Comparison of ENCODE assay signal across 23 cellular contexts in the genomic region with DNA sequence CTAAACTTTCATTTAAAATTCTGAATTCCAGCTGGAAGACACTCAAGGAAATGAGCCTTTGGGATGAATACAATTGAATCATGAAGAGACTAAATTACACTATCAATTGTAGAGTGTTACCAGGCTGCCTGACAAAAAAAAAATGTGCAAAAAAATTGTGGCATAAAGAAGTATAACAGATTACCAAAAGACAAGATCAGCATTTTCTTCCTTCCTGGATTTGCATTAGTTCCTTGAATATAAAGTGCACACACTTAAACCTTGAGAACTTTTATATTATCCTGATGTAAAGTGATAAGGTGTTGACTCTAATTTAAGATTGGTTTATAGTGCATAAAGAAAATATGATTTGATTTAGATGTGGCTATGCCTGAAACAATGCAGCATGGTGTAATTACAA.
DNase-seq lines count a peak whose midpoint lies in the region; ATAC-seq, FAIRE-seq and TF ChIP-seq lines count a peak whose summit lies in the region.
"Had no signal": no experiment of that assay in that cellular context is flagged by ENCODE, and none has a peak within 500 bp of the region (broad histone marks: within the 10 kb centered on the region; RNA-seq: fewer than 3 reads in every experiment).

No MANE protein-coding gene starts in this region.

- H3K27ac Mint-ChIP-seq in GM23338 = no peak overlapping the region
- H3K27ac Mint-ChIP-seq: CD4-positive, alpha-beta T cell had no signal

- no peak overlapping the region for H3K4me3 Mint-ChIP-seq in GM23338
- H3K4me3 Mint-ChIP-seq: CD4-positive, alpha-beta T cell had no signal

- H3K4me1 Mint-ChIP-seq in GM23338 = peaks cover 3% of the 10 kb centered on the region; the same call in 2 of the 3 replicates

- TF ChIP-seq CTCF in heart left ventricle (IDR thresholded peaks at IDR 0.05) = no peak
- no peak for TF ChIP-seq CTCF in K562 (IDR thresholded peaks at IDR 0.05 in 2 of 3, conservative IDR thresholded peaks at IDR 0.05 in 1 of 3; ENCODE audit: insufficient read depth in 2 of 3, low read depth in 1 of 3, low read length in 3 of 3)
- TF ChIP-seq CTCF in neural cell (IDR thresholded peaks at IDR 0.05; ENCODE audit: poor library complexity, severe bottlenecking) = no peak
- no peak for TF ChIP-seq CTCF in thoracic aorta (IDR thresholded peaks at IDR 0.05)
- no peak for TF ChIP-seq CTCF in GM23338 (conservative IDR thresholded peaks at IDR 0.05; ENCODE audit: low read depth in 2 of 2)

- H3K27ac ChIP-seq in heart left ventricle = peak overlapping the region in 11 of 12 donors; percentile 25 to 71 (median 62)
- no peak overlapping the region for H3K27ac ChIP-seq in K562 (ENCODE audit: extremely low read depth, low read depth, low read length)
- peak overlapping the region; percentile 13 for H3K27ac ChIP-seq in neural cell (ENCODE audit: low read length)
- peak overlapping the region; percentile 67 to 75 for H3K27ac ChIP-seq in thoracic aorta
- H3K27ac ChIP-seq in substantia nigra (ENCODE audit: low read depth, low read length, poor library complexity, severe bottlenecking) = no peak overlapping the region
- no peak overlapping the region for H3K27ac ChIP-seq in GM23338 (ENCODE audit: low read depth)

- no peaks in the 10 kb centered on the region for H3K9me3 Mint-ChIP-seq in GM23338
- H3K9me3 Mint-ChIP-seq: CD4-positive, alpha-beta T cell had no signal

- H3K79me2 ChIP-seq in K562 (ENCODE audit: control insufficient read depth, insufficient read depth, low read length) (no peaks in the 10 kb centered on the region), neural cell (replicated peaks; ENCODE audit: insufficient read depth, low read length) (no peaks in the 10 kb centered on the region), GM23338 (replicated peaks; ENCODE audit: insufficient read depth) (no peaks in the 10 kb centered on the region)

- no peak overlapping the region for H3K4me2 ChIP-seq in K562 (ENCODE audit: insufficient read depth, low read length)
- no peak overlapping the region for H3K4me2 ChIP-seq in neural cell (ENCODE audit: low read length)
- H3K4me2 ChIP-seq in GM23338 = no peak overlapping the region

- no TSS peak for BruUV-seq in K562 (replicated peaks; lab: Mats Ljungman, UMichigan)

- H2AFZ ChIP-seq in K562 (ENCODE audit: low read depth, low read length) = no peak overlapping the region
- H2AFZ ChIP-seq in neural cell (ENCODE audit: low read depth, low read length) = no peak overlapping the region
- H2AFZ ChIP-seq in GM23338 = no peak overlapping the region

- no peaks in the 10 kb centered on the region for H3K36me3 ChIP-seq in heart left ventricle
- H3K36me3 ChIP-seq in K562 (ENCODE audit: control insufficient read depth, insufficient read depth, low read length) = no peaks in the 10 kb centered on the region
- H3K36me3 ChIP-seq in neural cell (ENCODE audit: insufficient read depth, low read length) = no peaks in the 10 kb centered on the region
- H3K36me3 ChIP-seq in thoracic aorta = no peaks in the 10 kb centered on the region
- H3K36me3 ChIP-seq in GM23338 (ENCODE audit: insufficient read depth) = no peaks in the 10 kb centered on the region
- H3K36me3 ChIP-seq: BE2C had no signal

- intact Hi-C loops in heart left ventricle (cut with DNase I) (no loop called here), cardiac septum (cut with DNase I) (loop anchor here (5.0 kb wide), 2 partner anchors 110 to 415 kb away; no protein-coding TSS in a partner anchor), K562 (cut with micrococcal nuclease) (loop anchor here (10.0 kb wide), 1 partner anchor 457 kb away; no protein-coding TSS in a partner anchor)

- TF ChIP-seq EP300 in K562 (IDR thresholded peaks at IDR 0.05; ENCODE audit: low read length) (no peak), neural cell (conservative IDR thresholded peaks at IDR 0.05; ENCODE audit: poor library complexity, severe bottlenecking) (no peak)

- no peak overlapping the region for H3K9ac ChIP-seq in K562 (ENCODE audit: insufficient read depth in 1 of 2, low read depth in 2 of 2, low read length in 2 of 2)
- H3K9ac ChIP-seq in neural cell (ENCODE audit: low read length) = no peak overlapping the region

- H3K36me3 Mint-ChIP-seq in GM23338 (ENCODE audit: low read depth) = no peaks in the 10 kb centered on the region

- CTCF ChIA-PET in K562 (lab: Yijun Ruan, JAX; ENCODE audit: low intra/inter-chr PET ratio) = no interaction called here

- no peak overlapping the region for H3K4me3 ChIP-seq in heart left ventricle
- no peak overlapping the region for H3K4me3 ChIP-seq in K562
- H3K4me3 ChIP-seq in neural cell (ENCODE audit: low read length) = peak overlapping the region; percentile 20
- H3K4me3 ChIP-seq in thoracic aorta = no peak overlapping the region
- no peak overlapping the region for H3K4me3 ChIP-seq in GM23338
- H3K4me3 ChIP-seq: GM12878 had no signal

- no peak for TF ChIP-seq POLR2A in heart left ventricle (IDR thresholded peaks at IDR 0.05)
- TF ChIP-seq POLR2A in K562 (conservative IDR thresholded peaks at IDR 0.05) = no peak

- H3K9me3 ChIP-seq in heart left ventricle (no peaks in the 10 kb centered on the region), K562 (replicated peaks; ENCODE audit: control insufficient read depth, insufficient read depth, low read depth, low read length) (no peaks in the 10 kb centered on the region), neural cell (ENCODE audit: low read length) (no peaks in the 10 kb centered on the region), thoracic aorta (no peaks in the 10 kb centered on the region)
- H3K9me3 ChIP-seq: BE2C had no signal

- ATAC-seq in heart left ventricle (no peak), K562 (no peak), thoracic aorta (ENCODE audit: insufficient number of reproducible peaks, low FRiP score, low read depth) (no peak), GM23338 (no peak), GM18511 (IDR thresholded peaks at IDR 0.05; ENCODE audit: unreplicated experiment) (no peak)
- ATAC-seq: GM12878, PC-3 had no signal

- no peaks in the 10 kb centered on the region for H3K9me1 ChIP-seq in K562 (ENCODE audit: control insufficient read depth, insufficient read depth, low read length)

- TF ChIP-seq RAD21 in K562 (CRISPR knock-in tag; conservative IDR thresholded peaks at IDR 0.05 in 1 of 2, IDR thresholded peaks at IDR 0.05 in 1 of 2) (no peak), neural cell (conservative IDR thresholded peaks at IDR 0.05) (no peak)

- no peaks in the 10 kb centered on the region for H3K9me2 ChIP-seq in neural cell (ENCODE audit: insufficient read depth, low read length)
- no peaks in the 10 kb centered on the region for H3K9me2 ChIP-seq in GM23338 (ENCODE audit: insufficient read depth)

- in situ Hi-C loops in K562 (cut with MboI) = no loop called here

- H3K27me3 ChIP-seq in heart left ventricle (no peaks in the 10 kb centered on the region), K562 (ENCODE audit: control insufficient read depth in 2 of 2, insufficient read depth in 2 of 2, low read length in 2 of 2) (peaks cover 2 to 13% of the 10 kb centered on the region in 2 experiments; a peak in 3 of 5 replicates), neural cell (ENCODE audit: insufficient read depth, low read depth, low read length) (no peaks in the 10 kb centered on the region), thoracic aorta (replicated peaks; ENCODE audit: insufficient read depth) (no peaks in the 10 kb centered on the region), GM23338 (ENCODE audit: insufficient read depth) (no peaks in the 10 kb centered on the region)
- H3K27me3 ChIP-seq: BE2C had no signal

- H3K27me3 Mint-ChIP-seq in GM23338 (ENCODE audit: insufficient read depth, low read depth, poor library complexity) = peaks cover 7% of the 10 kb centered on the region
- H3K27me3 Mint-ChIP-seq: CD4-positive, alpha-beta T cell had no signal

- DNase-seq in heart left ventricle (no peak), cardiac septum (ENCODE audit: low spot score) (no peak), K562 (ENCODE audit: extremely low read depth in 1 of 4, low spot score in 3 of 4) (no peak), thoracic aorta (ENCODE audit: low spot score) (no peak), substantia nigra (lab: John Stamatoyannopoulos, UW) (no peak), GM23338 (ENCODE audit: low spot score) (no peak)
- DNase-seq: BE2C; Calu3; CD4-positive, alpha-beta T cell; DMS53; EL; Karpas-422; NCI-H1048; NCI-H1436 treated with DMSO at 0.1 percent for 48 hours; NCI-H2029; NCI-H526; PC-3; RPMI8226; SIG-M5 had no signal

- no peaks in the 10 kb centered on the region for H3F3A ChIP-seq in neural cell (ENCODE audit: insufficient read depth, low read length, poor library complexity, severe bottlenecking)
- no peaks in the 10 kb centered on the region for H3F3A ChIP-seq in GM23338 (replicated peaks; ENCODE audit: low read depth)

- H4K20me1 ChIP-seq in K562 (replicated peaks; ENCODE audit: control insufficient read depth, insufficient read depth, low read length) (no peaks in the 10 kb centered on the region), neural cell (ENCODE audit: insufficient read depth) (no peaks in the 10 kb centered on the region), GM23338 (replicated peaks; ENCODE audit: insufficient read depth) (no peaks in the 10 kb centered on the region)

- H3K4me1 ChIP-seq in heart left ventricle = peaks cover 0 to 34% (median 23%) of the 10 kb centered on the region in 12 donors
- no peaks in the 10 kb centered on the region for H3K4me1 ChIP-seq in K562 (replicated peaks in 1 of 2; ENCODE audit: control insufficient read depth in 2 of 2, insufficient read depth in 2 of 2, low read length in 2 of 2)
- peaks cover 15 to 34% of the 10 kb centered on the region in 2 donors for H3K4me1 ChIP-seq in thoracic aorta (ENCODE audit: control insufficient read depth in 1 of 2, low read depth in 2 of 2)
- no peaks in the 10 kb centered on the region for H3K4me1 ChIP-seq in GM23338 (ENCODE audit: insufficient read depth)
- H3K4me1 ChIP-seq: BE2C had no signal

- POLR2A ChIA-PET in K562 (lab: Yijun Ruan, JAX) = no interaction called here

- no peak for FAIRE-seq in K562 (lab: Jason Lieb, UNC)
- FAIRE-seq: GM12878, H1 had no signal

TF ChIP-seq in K562, 482 proteins besides CTCF, POLR2A, EP300 and RAD21 (continues in another document):
- TF ChIP-seq GTF2F1 (IDR thresholded peaks at IDR 0.05; ENCODE audit: low read depth, low read length) (no peak), RAD51 (IDR thresholded peaks at IDR 0.05; ENCODE audit: borderline replicate concordance, low read depth) (no peak), MEF2A (IDR thresholded peaks at IDR 0.05; ENCODE audit: control insufficient read depth, low read depth, low read length) (no peak), NFXL1 (CRISPR knock-in tag; IDR thresholded peaks at IDR 0.05) (no peak)

TF ChIP-seq in neural cell, 6 proteins besides CTCF, POLR2A, EP300 and RAD21 (continues in another document):
- no peak for TF ChIP-seq POLR2AphosphoS5 (IDR thresholded peaks at IDR 0.05)
- no peak for TF ChIP-seq TAF1 (IDR thresholded peaks at IDR 0.05; ENCODE audit: low read depth)
- TF ChIP-seq EZH2 (IDR thresholded peaks at IDR 0.05; ENCODE audit: borderline replicate concordance, insufficient read depth, low read length, poor library complexity, severe bottlenecking) = no peak

TF ChIP-seq in GM23338, 12 proteins besides CTCF, POLR2A, EP300 and RAD21 (continues in another document):
- TF ChIP-seq EZH2phosphoT487 (IDR thresholded peaks at IDR 0.05; ENCODE audit: unreplicated experiment) (no peak), EZH2 (IDR thresholded peaks at IDR 0.05; ENCODE audit: low read depth, unreplicated experiment) (no peak), ZNF331 (CRISPR knock-in tag; IDR thresholded peaks at IDR 0.05; ENCODE audit: low read depth) (no peak)

Comparison
In these comparisons a context has a peak if more than half of its experiments do, and no peak if none do; other contexts are left out.
1. intact Hi-C loops: an anchor here in cardiac septum (5.0 kb wide) and K562 (10.0 kb wide); none called in heart left ventricle.
2. H3K27ac ChIP-seq: peak in heart left ventricle (11 of 12), neural cell (single experiment) and thoracic aorta (2 of 2); none in K562 (single experiment), substantia nigra (single experiment) and GM23338 (single experiment).